Comparison of ENCODE assay signal across 12 cellular contexts in the genomic region with DNA sequence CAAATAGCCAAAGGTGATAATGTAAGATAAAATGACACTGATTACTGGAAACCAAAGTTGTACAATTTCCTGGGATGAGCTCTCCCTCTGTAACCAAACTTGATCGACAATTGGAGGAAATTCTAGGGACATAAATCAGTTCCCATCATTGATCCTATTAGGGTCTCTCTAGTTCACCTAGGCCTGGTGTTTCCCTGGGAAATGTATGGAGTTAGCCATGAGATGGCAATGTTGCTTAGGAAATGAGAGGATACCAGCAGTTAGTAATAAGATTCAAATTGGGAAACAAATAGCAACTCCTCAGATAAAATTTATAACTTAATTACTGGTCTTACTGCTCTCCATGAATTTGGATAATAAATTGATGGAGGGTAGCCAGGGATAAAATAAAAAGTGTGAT. TPM values are rescaled to one million over a fixed set of nuclear protein-coding genes. Genes with fewer than 3 reads are reported as not detected.
A peak's percentile ranks its signal among the peaks of the same experiment; 100 is the strongest.
DNase-seq lines count a peak whose midpoint lies in the region; ATAC-seq and TF ChIP-seq lines count a peak whose summit lies in the region.
"Had no signal": no experiment of that assay in that cellular context is flagged by ENCODE, and none has a peak within 500 bp of the region (broad histone marks: within the 10 kb centered on the region; RNA-seq: fewer than 3 reads in every experiment).

No MANE protein-coding gene starts in this region.

- ATAC-seq in GM18498 (IDR thresholded peaks at IDR 0.05; ENCODE audit: unreplicated experiment), result no peak
- ATAC-seq: GM12878, T-cell had no signal

- H3K27me3 Mint-ChIP-seq in endodermal cell (ENCODE audit: insufficient read depth) (no peaks in the 10 kb centered on the region), neural crest cell (ENCODE audit: low read depth) (no peaks in the 10 kb centered on the region)

- H3K27ac ChIP-seq in endodermal cell (ENCODE audit: low read depth, low read length), result no peak overlapping the region

- DNase-seq in GM03348 (ENCODE audit: low spot score), result peak; percentile 31
- DNase-seq in NCI-H2227 (lab: John Stamatoyannopoulos, UW; ENCODE audit: unreplicated experiment), result peak; percentile 14
- DNase-seq in endodermal cell, result peak; percentile 66
- DNase-seq in neural crest cell (ENCODE audit: low read depth, low spot score), result no peak
- no peak for DNase-seq in stimulated activated naive CD4-positive, alpha-beta T cell treated with Interleukin-2 at 50 U/mL for 16 hours (lab: John Stamatoyannopoulos, UW)
- no peak for DNase-seq in activated naive CD4-positive, alpha-beta T cell treated with Interleukin-2 at 50 U/mL for 16 hours
- DNase-seq: activated gamma-delta T cell treated with Interleukin-2 at 50 U/mL for 16 hours, glutamatergic neuron, T-cell had no signal

- no peaks in the 10 kb centered on the region for H3K4me1 ChIP-seq in endodermal cell (ENCODE audit: control insufficient read depth, insufficient read depth, low read length)

- H3K27ac Mint-ChIP-seq in endodermal cell (no peak overlapping the region), neural crest cell (ENCODE audit: unreplicated experiment) (no peak overlapping the region)
- H3K27ac Mint-ChIP-seq: T-cell had no signal

- H3K9me3 Mint-ChIP-seq in endodermal cell, result no peaks in the 10 kb centered on the region
- H3K9me3 Mint-ChIP-seq in neural crest cell, result peaks cover under 1% of the 10 kb centered on the region
- H3K9me3 Mint-ChIP-seq: T-cell had no signal

- TF ChIP-seq CTCF in endodermal cell (conservative IDR thresholded peaks at IDR 0.05) (peak; percentile 84), neural crest cell (conservative IDR thresholded peaks at IDR 0.05) (peak; percentile 52)

- no peaks in the 10 kb centered on the region for H3K9me3 ChIP-seq in endodermal cell (ENCODE audit: control insufficient read depth, low read length)

- H3K4me3 Mint-ChIP-seq in endodermal cell (no peak overlapping the region), neural crest cell (no peak overlapping the region)
- H3K4me3 Mint-ChIP-seq: T-cell had no signal

- H3K4me1 Mint-ChIP-seq in endodermal cell, result no peaks in the 10 kb centered on the region
- H3K4me1 Mint-ChIP-seq in neural crest cell, result peaks cover 25% of the 10 kb centered on the region
- H3K4me1 Mint-ChIP-seq: T-cell had no signal

- no peak overlapping the region for H3K4me3 ChIP-seq in endodermal cell (ENCODE audit: low read length)
- H3K4me3 ChIP-seq: GM12878 had no signal

- H3K36me3 Mint-ChIP-seq in endodermal cell (ENCODE audit: low read depth) (no peaks in the 10 kb centered on the region), neural crest cell (ENCODE audit: low read depth) (no peaks in the 10 kb centered on the region)
- H3K36me3 Mint-ChIP-seq: T-cell had no signal

- H3K36me3 ChIP-seq in endodermal cell (ENCODE audit: control insufficient read depth, insufficient read depth, low read length), result no peaks in the 10 kb centered on the region

- no peaks in the 10 kb centered on the region for H3K27me3 ChIP-seq in endodermal cell (ENCODE audit: control insufficient read depth, insufficient read depth, low read length, poor library complexity, severe bottlenecking)

- 65 to 67% methylated on average over 1 of the region's 1 CpG for WGBS in endodermal cell (ENCODE audit: insufficient coverage in 1 of 2, insufficient read length in 1 of 2), 2 experiments

- no peak overlapping the region for H3K9ac ChIP-seq in endodermal cell (ENCODE audit: extremely low read depth, low read length, poor library complexity, severe bottlenecking)

RNA-seq across cellular contexts. Expression of gene SPATA18, which starts 52.2 kb away (rescaled TPM):
- total RNA-seq in endodermal cell, result 1 to 10 TPM; 1.4 to 3.3 TPM
- polyA plus RNA-seq in endodermal cell (2013, experiment 1 of 2), result 3.9 TPM
- 2.6 TPM for polyA plus RNA-seq in endodermal cell (2013, experiment 2 of 2)
- total RNA-seq in neural crest cell, result 3.0 and 5.4 TPM in 2 replicates
- total RNA-seq: M059J had no signal

Comparison
In these comparisons a context has a peak if more than half of its experiments do, and no peak if none do; other contexts are left out.
1. DNase-seq: peak in GM03348 (single experiment), NCI-H2227 (single experiment) and endodermal cell (single experiment); none in neural crest cell (single experiment), stimulated activated naive CD4-positive, alpha-beta T cell treated with Interleukin-2 at 50 U/mL for 16 hours (single experiment) and activated naive CD4-positive, alpha-beta T cell treated with Interleukin-2 at 50 U/mL for 16 hours (single experiment).